23 cellular contexts compared by ENCODE assay signal in genomic region chr6:156378853-156379252, GRCh38.
DNase-seq lines count a peak whose midpoint lies in the region; TF ChIP-seq lines count a peak whose summit lies in the region.
"Had no signal": no experiment of that assay in that cellular context is flagged by ENCODE, and none has a peak within 500 bp of the region (broad histone marks: within the 10 kb centered on the region; RNA-seq: fewer than 3 reads in every experiment).

No MANE protein-coding gene starts in this region.

- peak; percentile 20 for DNase-seq in GM12865 (ENCODE audit: low read depth)
- peak; percentile 43 for DNase-seq in M059J (ENCODE audit: low read depth)
- peak; percentile 12 for DNase-seq in central memory CD4-positive, alpha-beta T cell
- no peak for DNase-seq in smooth muscle cell (lab: John Stamatoyannopoulos, UW; ENCODE audit: unreplicated experiment)
- DNase-seq in DMS153 (lab: John Stamatoyannopoulos, UW) = no peak
- DNase-seq in Calu3 = no peak
- DNase-seq in UCSD-AML1 (lab: John Stamatoyannopoulos, UW; ENCODE audit: unreplicated experiment) = no peak
- DNase-seq: activated CD4-positive, alpha-beta memory T cell treated with anti-CD3 and anti-CD28 coated beads for 36 hours; activated naive CD4-positive, alpha-beta T cell treated with anti-CD3 and anti-CD28 coated beads, Interleukin-2, amount 10 ng/mL, durations not matched to agents 7 days and 5 days; activated T-cell treated with anti-CD3 and anti-CD28 coated beads, Interleukin-2, amount 50 U/mL, for 1 hour; anterior cingulate cortex; COR-L47; Kasumi-1; left ventricle myocardium superior; NCI-H1105 treated with DMSO at 0.1 percent for 48 hours; NCI-H2081 treated with DMSO at 0.1 percent for 48 hours; NCI-H510A; nucleus accumbens; retina; stimulated activated CD4-positive, alpha-beta T cell treated with anti-CD3 and anti-CD28 coated beads, Interleukin-12 subunit alpha, Interleukin-12 subunit beta, amount 100 ng/mL, for 4 hours; testis; WERI-Rb-1 had no signal

- CTCF ChIA-PET in Calu3 (lab: Charles Lee) = interaction anchor here (0.6 kb wide), 1 partner anchor 1477 kb away, joined by 4 read pairs; no protein-coding TSS in a partner anchor

- H3K36me3 ChIP-seq in smooth muscle cell (ENCODE audit: low read depth) = no peaks in the 10 kb centered on the region
- H3K36me3 ChIP-seq: WERI-Rb-1 had no signal

- H3K9ac ChIP-seq in smooth muscle cell (ENCODE audit: low read depth) = no peak overlapping the region

- peak overlapping the region; percentile 7 for H2AFZ ChIP-seq in smooth muscle cell (ENCODE audit: low read depth)

- TF ChIP-seq CTCF in GM12865 (IDR thresholded peaks at IDR 0.05; ENCODE audit: insufficient read depth, low read depth, low read length, missing control alignments) (peak; percentile 25), smooth muscle cell (IDR thresholded peaks at IDR 0.05; ENCODE audit: borderline replicate concordance, insufficient read depth, poor library complexity, severe bottlenecking) (no peak), Calu3 (IDR thresholded peaks at IDR 0.05; ENCODE audit: unreplicated experiment) (no peak)

- H3K79me2 ChIP-seq in smooth muscle cell (ENCODE audit: low read depth) = no peaks in the 10 kb centered on the region

- no peaks in the 10 kb centered on the region for H3K27me3 ChIP-seq in smooth muscle cell (ENCODE audit: low read depth)
- H3K27me3 ChIP-seq: testis had no signal

- 94% methylated on average over 1 of the region's 1 CpG for WGBS in smooth muscle cell (ENCODE audit: low lambda C conversion rate)

- no peak overlapping the region for H3K27ac Mint-ChIP-seq in Calu3 (ENCODE audit: unreplicated experiment)
- H3K27ac Mint-ChIP-seq: activated CD4-positive, alpha-beta memory T cell treated with anti-CD3 and anti-CD28 coated beads for 36 hours; activated naive CD4-positive, alpha-beta T cell treated with anti-CD3 and anti-CD28 coated beads, Interleukin-2, amount 10 ng/mL, durations not matched to agents 7 days and 5 days; T-helper 1 cell treated with Interleukin-12 subunit alpha and Interleukin-12 subunit beta and Interleukin-4 antibody, amounts not matched to agents 30 μg/mL and 1 μg/mL, for 36 hours had no signal

- no peaks in the 10 kb centered on the region for H3K9me3 ChIP-seq in smooth muscle cell (replicated peaks; ENCODE audit: low read depth)
- H3K9me3 ChIP-seq: testis had no signal

- H3K27ac ChIP-seq in smooth muscle cell (ENCODE audit: low read depth) = peak overlapping the region; percentile 64
- H3K27ac ChIP-seq: testis, WERI-Rb-1 had no signal

- H3K4me2 ChIP-seq in smooth muscle cell = peak overlapping the region; percentile 66

- no peak overlapping the region for H3K4me3 ChIP-seq in GM12865 (ENCODE audit: low read depth, low read length)
- no peak overlapping the region for H3K4me3 ChIP-seq in smooth muscle cell
- H3K4me3 ChIP-seq: testis had no signal

- no peaks in the 10 kb centered on the region for H3K27me3 Mint-ChIP-seq in Calu3 (ENCODE audit: unreplicated experiment)
- H3K27me3 Mint-ChIP-seq: activated CD4-positive, alpha-beta memory T cell treated with anti-CD3 and anti-CD28 coated beads for 36 hours had no signal

- no peaks in the 10 kb centered on the region for H3K9me3 Mint-ChIP-seq in Calu3 (ENCODE audit: low read depth, unreplicated experiment)
- H3K9me3 Mint-ChIP-seq: activated CD4-positive, alpha-beta memory T cell treated with anti-CD3 and anti-CD28 coated beads for 36 hours; activated naive CD4-positive, alpha-beta T cell treated with anti-CD3 and anti-CD28 coated beads, Interleukin-2, amount 10 ng/mL, durations not matched to agents 7 days and 5 days; T-helper 1 cell treated with Interleukin-12 subunit alpha and Interleukin-12 subunit beta and Interleukin-4 antibody, amounts not matched to agents 30 μg/mL and 1 μg/mL, for 36 hours had no signal

- intact Hi-C loops in Calu3 (cut with micrococcal nuclease; ENCODE audit: unreplicated experiment) = no loop called here

- no peak overlapping the region for H3K4me3 Mint-ChIP-seq in Calu3 (ENCODE audit: low read depth, unreplicated experiment)
- H3K4me3 Mint-ChIP-seq: activated CD4-positive, alpha-beta memory T cell treated with anti-CD3 and anti-CD28 coated beads for 36 hours; activated naive CD4-positive, alpha-beta T cell treated with anti-CD3 and anti-CD28 coated beads, Interleukin-2, amount 10 ng/mL, durations not matched to agents 7 days and 5 days; T-helper 1 cell treated with Interleukin-12 subunit alpha and Interleukin-12 subunit beta and Interleukin-4 antibody, amounts not matched to agents 30 μg/mL and 1 μg/mL, for 36 hours had no signal

- peaks cover 8% of the 10 kb centered on the region for H3K4me1 ChIP-seq in smooth muscle cell (ENCODE audit: low read depth)
- H3K4me1 ChIP-seq: testis had no signal

- no peaks in the 10 kb centered on the region for H3K36me3 Mint-ChIP-seq in Calu3 (ENCODE audit: insufficient read depth, unreplicated experiment)
- H3K36me3 Mint-ChIP-seq: activated naive CD4-positive, alpha-beta T cell treated with anti-CD3 and anti-CD28 coated beads, Interleukin-2, amount 10 ng/mL, durations not matched to agents 7 days and 5 days had no signal

- H3K4me1 Mint-ChIP-seq in Calu3 (ENCODE audit: low read depth, unreplicated experiment) = no peaks in the 10 kb centered on the region
- H3K4me1 Mint-ChIP-seq: activated naive CD4-positive, alpha-beta T cell treated with anti-CD3 and anti-CD28 coated beads, Interleukin-2, amount 10 ng/mL, durations not matched to agents 7 days and 5 days had no signal

- no TSS peak for BruUV-seq in Calu3 (replicated peaks; lab: Mats Ljungman, UMichigan)

- H3F3A ChIP-seq in smooth muscle cell (ENCODE audit: low read depth) = no peaks in the 10 kb centered on the region

- H4K20me1 ChIP-seq in smooth muscle cell (ENCODE audit: low read depth) = no peaks in the 10 kb centered on the region

Comparison
In these comparisons a context has a peak if more than half of its experiments do, and no peak if none do; other contexts are left out.
1. DNase-seq: peak in GM12865 (single experiment), M059J (single experiment) and central memory CD4-positive, alpha-beta T cell (single experiment); none in smooth muscle cell (single experiment), DMS153 (single experiment), Calu3 (single experiment) and UCSD-AML1 (single experiment).